9 cellular contexts compared by ENCODE assay signal in genomic region chr6:83057705-83058321, GRCh38. TPM values are rescaled to one million over a fixed set of nuclear protein-coding genes. Genes with fewer than 3 reads are reported as not detected.
DNase-seq lines count a peak whose midpoint lies in the region; ATAC-seq and TF ChIP-seq lines count a peak whose summit lies in the region.
"Had no signal": no experiment of that assay in that cellular context is flagged by ENCODE, and none has a peak within 500 bp of the region (broad histone marks: within the 10 kb centered on the region; RNA-seq: fewer than 3 reads in every experiment).

No MANE protein-coding gene starts in this region.

- peaks cover 1% of the 10 kb centered on the region for H3K27me3 Mint-ChIP-seq in glutamatergic neuron (ENCODE audit: unreplicated experiment)

- H3K4me3 ChIP-seq in WERI-Rb-1 (ENCODE audit: low read depth, low read length) = no peak overlapping the region

- no peak overlapping the region for H3K27ac Mint-ChIP-seq in glutamatergic neuron (ENCODE audit: unreplicated experiment)
- H3K27ac Mint-ChIP-seq: T-helper 1 cell treated with Interleukin-12 subunit alpha and Interleukin-12 subunit beta and Interleukin-4 antibody, amounts not matched to agents 30 μg/mL and 1 μg/mL, for 36 hours had no signal

- peaks cover 6% of the 10 kb centered on the region for H3K4me1 Mint-ChIP-seq in glutamatergic neuron (ENCODE audit: low read depth, unreplicated experiment)

- H3K36me3 Mint-ChIP-seq in glutamatergic neuron (ENCODE audit: unreplicated experiment) = no peaks in the 10 kb centered on the region

- peaks cover 7% of the 10 kb centered on the region for H3K36me3 ChIP-seq in WERI-Rb-1

- no peaks in the 10 kb centered on the region for H3K27me3 ChIP-seq in WERI-Rb-1 (ENCODE audit: insufficient read depth, low read depth, severe bottlenecking)

- no peak overlapping the region for H3K4me3 Mint-ChIP-seq in glutamatergic neuron (ENCODE audit: unreplicated experiment)
- H3K4me3 Mint-ChIP-seq: T-helper 1 cell treated with Interleukin-12 subunit alpha and Interleukin-12 subunit beta and Interleukin-4 antibody, amounts not matched to agents 30 μg/mL and 1 μg/mL, for 36 hours had no signal

- no peaks in the 10 kb centered on the region for H3K9me3 Mint-ChIP-seq in glutamatergic neuron (ENCODE audit: unreplicated experiment)
- H3K9me3 Mint-ChIP-seq: T-helper 1 cell treated with Interleukin-12 subunit alpha and Interleukin-12 subunit beta and Interleukin-4 antibody, amounts not matched to agents 30 μg/mL and 1 μg/mL, for 36 hours had no signal

- peak; percentile 15 for DNase-seq in CD1c-positive myeloid dendritic cell (ENCODE audit: extremely low spot score)
- DNase-seq in NCI-H1092 (lab: John Stamatoyannopoulos, UW) = peak; percentile 3
- peak; percentile 45 for DNase-seq in WERI-Rb-1
- peak; percentile 61 for DNase-seq in glutamatergic neuron
- DNase-seq in putamen (ENCODE audit: low spot score) = peak; percentile 50

- TF ChIP-seq CTCF in WERI-Rb-1 (IDR thresholded peaks at IDR 0.05; ENCODE audit: low read depth, low read length) (peak; percentile 78), glutamatergic neuron (IDR thresholded peaks at IDR 0.05; ENCODE audit: partially characterized antibody, unreplicated experiment) (peak; percentile 61)

- H3K9me3 ChIP-seq in WERI-Rb-1 (ENCODE audit: severe bottlenecking) = no peaks in the 10 kb centered on the region

- peak; percentile 74 for ATAC-seq in GM18498 (IDR thresholded peaks at IDR 0.05; ENCODE audit: unreplicated experiment)
- ATAC-seq in HG02678 (IDR thresholded peaks at IDR 0.05; ENCODE audit: unreplicated experiment) = peak; percentile 92
- no peak for ATAC-seq in HG02970 (IDR thresholded peaks at IDR 0.05; ENCODE audit: low FRiP score, unreplicated experiment)

- H3K27ac ChIP-seq in WERI-Rb-1 = no peak overlapping the region

RNA-seq across cellular contexts. Expression of gene UBE3D, which starts 7.8 kb away (rescaled TPM):
- total RNA-seq in glutamatergic neuron (ENCODE audit: unreplicated experiment) = 12.3 TPM

RNA-seq across cellular contexts. Expression of gene DOP1A, which starts 9.7 kb away (rescaled TPM):
- 40.8 TPM for total RNA-seq in glutamatergic neuron (ENCODE audit: unreplicated experiment)

Comparison
In these comparisons a context has a peak if more than half of its experiments do, and no peak if none do; other contexts are left out.
1. DNase-seq: peak in every context shown above with its lines; median percentile 61 in glutamatergic neuron; 50 in putamen; 45 in WERI-Rb-1; 15 in CD1c-positive myeloid dendritic cell; 3 in NCI-H1092.